In the genomic region with DNA sequence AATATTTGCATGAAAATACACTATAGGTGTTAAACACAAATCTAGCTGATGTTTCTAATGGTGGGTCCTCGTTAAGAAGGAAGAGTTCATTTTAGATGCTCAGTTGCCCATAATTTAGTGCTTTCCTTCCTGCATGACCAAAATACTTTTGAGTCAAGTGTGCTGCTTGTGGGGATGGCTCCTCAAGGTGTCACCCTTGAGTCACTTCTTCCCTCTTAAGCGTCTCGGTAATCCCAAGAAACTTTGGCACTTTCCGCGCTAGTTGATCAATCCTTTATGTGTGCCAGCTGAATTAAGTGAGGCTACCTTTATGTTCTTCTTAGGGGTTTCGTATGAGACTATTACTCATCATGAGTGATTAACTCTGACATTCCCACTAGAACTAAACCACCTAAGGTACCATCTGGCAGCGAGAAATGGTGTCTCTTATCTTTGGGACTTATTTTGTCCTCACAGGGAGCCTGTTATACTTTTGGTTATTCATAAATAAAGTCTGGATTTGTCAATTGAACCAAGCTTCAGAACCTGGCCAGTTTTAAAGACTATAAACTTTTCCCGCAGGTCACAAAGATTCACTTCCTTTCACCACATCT, we compare ENCODE assay signal across 10 cellular contexts.
DNase-seq lines count a peak whose midpoint lies in the region; ATAC-seq, FAIRE-seq and TF ChIP-seq lines count a peak whose summit lies in the region.
"Had no signal": no experiment of that assay in that cellular context is flagged by ENCODE, and none has a peak within 500 bp of the region (broad histone marks: within the 10 kb centered on the region; RNA-seq: fewer than 3 reads in every experiment).

No MANE protein-coding gene starts in this region.

- no peaks in the 10 kb centered on the region for H3K36me3 Mint-ChIP-seq in mesothelial cell of epicardium

- peak overlapping the region; percentile 59 for H3K4me3 ChIP-seq in SK-N-MC
- H3K4me3 ChIP-seq: BLaER1 had no signal

- H3K9ac ChIP-seq in SK-N-MC (ENCODE audit: insufficient read length), result peak overlapping the region; percentile 49
- H3K9ac ChIP-seq: BLaER1 had no signal

- peaks cover 39% of the 10 kb centered on the region for H3K27me3 Mint-ChIP-seq in mesothelial cell of epicardium (ENCODE audit: low read depth)

- peaks cover 5% of the 10 kb centered on the region for H3K9me3 Mint-ChIP-seq in mesothelial cell of epicardium
- H3K9me3 Mint-ChIP-seq: stimulated activated naive CD8-positive, alpha-beta T cell treated with anti-CD3 and anti-CD28 coated beads, Interleukin-15, Interleukin-2, amounts not matched to agents 100 ng/mL and 50 ng/mL, for 24 hours had no signal

- H3K27ac ChIP-seq in SK-N-MC, result peak overlapping the region; percentile 37
- H3K27ac ChIP-seq: BLaER1 had no signal

- H3K4me1 Mint-ChIP-seq in mesothelial cell of epicardium, result peaks cover 5% of the 10 kb centered on the region

- H3K9me3 ChIP-seq in SK-N-MC (ENCODE audit: low read depth, low read length), result no peaks in the 10 kb centered on the region; the same call in 1 of the 2 replicates
- H3K9me3 ChIP-seq: BLaER1 had no signal

- DNase-seq in NCI-H1092 (lab: John Stamatoyannopoulos, UW) (peak; percentile 6), NCI-H1092 treated with DMSO at 0.1 percent for 48 hours (lab: John Stamatoyannopoulos, UW) (no peak), SK-N-MC (ENCODE audit: low read depth, low spot score) (peak; percentile 53), epidermal melanocyte (ENCODE audit: insufficient read length, low spot score) (peak; percentile 79), mesothelial cell of epicardium (ENCODE audit: low spot score in 2 of 2, unreplicated experiment in 2 of 2) (peak in 1 of 2 experiments; percentile 49), urothelium cell line (ENCODE audit: low spot score) (peak; percentile 50), NCI-H2029 (lab: John Stamatoyannopoulos, UW) (no peak)

- no peaks in the 10 kb centered on the region for H3K36me3 ChIP-seq in SK-N-MC (ENCODE audit: insufficient read depth, low read length)
- H3K36me3 ChIP-seq: BLaER1 had no signal

- peak; percentile 65 for ATAC-seq in HG02678 (IDR thresholded peaks at IDR 0.05; ENCODE audit: unreplicated experiment)

- no peak for FAIRE-seq in urothelium cell line (lab: Jason Lieb, UNC)

- TF ChIP-seq CTCF in mesothelial cell of epicardium (IDR thresholded peaks at IDR 0.05; ENCODE audit: unreplicated experiment), result peak; percentile 61

- no peak overlapping the region for H3K4me3 Mint-ChIP-seq in mesothelial cell of epicardium
- H3K4me3 Mint-ChIP-seq: stimulated activated naive CD8-positive, alpha-beta T cell treated with anti-CD3 and anti-CD28 coated beads, Interleukin-15, Interleukin-2, amounts not matched to agents 100 ng/mL and 50 ng/mL, for 24 hours had no signal

- no peak overlapping the region for H3K27ac Mint-ChIP-seq in mesothelial cell of epicardium
- H3K27ac Mint-ChIP-seq: stimulated activated naive CD8-positive, alpha-beta T cell treated with anti-CD3 and anti-CD28 coated beads, Interleukin-15, Interleukin-2, amounts not matched to agents 100 ng/mL and 50 ng/mL, for 24 hours had no signal

Comparison
In these comparisons a context has a peak if more than half of its experiments do, and no peak if none do; other contexts are left out.
1. DNase-seq: peak in NCI-H1092 (single experiment), SK-N-MC (single experiment), epidermal melanocyte (single experiment) and urothelium cell line (single experiment); none in NCI-H1092 treated with DMSO at 0.1 percent for 48 hours (single experiment) and NCI-H2029 (single experiment).